Comparison of ENCODE assay signal across 19 cellular contexts in genomic region chr15:101490922-101491738, GRCh38. TPM values are rescaled to one million over a fixed set of nuclear protein-coding genes. Genes with fewer than 3 reads are reported as not detected.
DNase-seq lines count a peak whose midpoint lies in the region; ATAC-seq and TF ChIP-seq lines count a peak whose summit lies in the region.
"Had no signal": no experiment of that assay in that cellular context is flagged by ENCODE, and none has a peak within 500 bp of the region (broad histone marks: within the 10 kb centered on the region; RNA-seq: fewer than 3 reads in every experiment).

No MANE protein-coding gene starts in this region.

- intact Hi-C loops in activated CD8-positive, alpha-beta T cell treated with anti-CD3 and anti-CD28 coated beads for 36 hours (cut with micrococcal nuclease), result loop anchor here (10.0 kb wide), 1 partner anchor 166 kb away; no protein-coding TSS in a partner anchor
- intact Hi-C loops in colonic mucosa (cut with DNase I), result loop anchor here (5.0 kb wide), 1 partner anchor 184 kb away; no protein-coding TSS in a partner anchor
- intact Hi-C loops in stomach (cut with DNase I; ENCODE audit: low total_unique reads), result no loop called here

- no peaks in the 10 kb centered on the region for H3K79me2 ChIP-seq in neural progenitor cell (ENCODE audit: low read depth)

- H3K4me1 ChIP-seq in HEK293 (ENCODE audit: control insufficient read depth, insufficient read depth, low read length) (peaks cover 4% of the 10 kb centered on the region), colonic mucosa (no peaks in the 10 kb centered on the region), neural progenitor cell (peaks cover 37% of the 10 kb centered on the region), stomach (peaks cover 15 to 26% (median 22%) of the 10 kb centered on the region in 4 donors)

- no peak overlapping the region for H3K4me3 ChIP-seq in HEK293 (ENCODE audit: low read depth, low read length)
- no peak overlapping the region for H3K4me3 ChIP-seq in colonic mucosa
- no peak overlapping the region for H3K4me3 ChIP-seq in neural progenitor cell
- H3K4me3 ChIP-seq in stomach, result no peak overlapping the region
- H3K4me3 ChIP-seq: gastroesophageal sphincter, transverse colon had no signal

- no peak overlapping the region for H3K9ac ChIP-seq in colonic mucosa (ENCODE audit: low read depth in 2 of 2, low read length in 2 of 2)
- no peak overlapping the region for H3K9ac ChIP-seq in neural progenitor cell

- WGBS in stomach, 5 donors, result 89 to 91% (median 90%) methylated on average over 14 to 16 of the region's 16 CpGs

- peaks cover 38% of the 10 kb centered on the region for H3F3A ChIP-seq in neural progenitor cell (ENCODE audit: low read depth)

- H3K27ac Mint-ChIP-seq in activated CD8-positive, alpha-beta T cell treated with anti-CD3 and anti-CD28 coated beads for 36 hours, result no peak overlapping the region
- H3K27ac Mint-ChIP-seq in activated CD8-positive, alpha-beta T cell treated with anti-CD3 and anti-CD28 coated beads, Interleukin-2, amount 10 ng/mL, durations not matched to agents 7 days and 5 days, result no peak overlapping the region
- H3K27ac Mint-ChIP-seq in neural progenitor cell, result no peak overlapping the region
- H3K27ac Mint-ChIP-seq: activated naive CD4-positive, alpha-beta T cell treated with anti-CD3 and anti-CD28 coated beads, Interleukin-2, amount 50 U/mL, for 72 hours; CD4-positive, CD25-positive, alpha-beta regulatory T cell had no signal

- no peak for DNase-seq in activated CD8-positive, alpha-beta T cell treated with anti-CD3 and anti-CD28 coated beads for 36 hours
- DNase-seq in activated CD8-positive, alpha-beta T cell treated with anti-CD3 and anti-CD28 coated beads, Interleukin-2, amount 10 ng/mL, durations not matched to agents 7 days and 5 days, result no peak
- DNase-seq in colonic mucosa (peak; percentile 17), neural progenitor cell (ENCODE audit: low spot score) (no peak), G401 (ENCODE audit: low spot score) (no peak), stomach (no peak), NCI-H526 treated with DMSO at 0.1 percent for 48 hours (lab: John Stamatoyannopoulos, UW) (no peak)
- DNase-seq: CD4-positive, CD25-positive, alpha-beta regulatory T cell; central memory CD4-positive, alpha-beta T cell; KBM-7; mammary epithelial cell; NCI-H1092; NCI-H2107; stimulated activated CD4-positive, alpha-beta T cell treated with anti-CD3 and anti-CD28 coated beads, Interleukin-4, amount 100 ng/mL, for 1 hour; transverse colon had no signal

- H3K9me3 ChIP-seq in HEK293 (ENCODE audit: control insufficient read depth, insufficient read depth, low read depth, low read length), result no peaks in the 10 kb centered on the region
- H3K9me3 ChIP-seq in colonic mucosa, result no peaks in the 10 kb centered on the region
- H3K9me3 ChIP-seq in neural progenitor cell (ENCODE audit: low read depth), result no peaks in the 10 kb centered on the region
- no peaks in the 10 kb centered on the region for H3K9me3 ChIP-seq in stomach
- H3K9me3 ChIP-seq: gastroesophageal sphincter, transverse colon had no signal

- POLR2A ChIA-PET in activated CD8-positive, alpha-beta T cell treated with anti-CD3 and anti-CD28 coated beads for 36 hours (lab: Charles Lee), result no interaction called here
- POLR2A ChIA-PET in activated CD8-positive, alpha-beta T cell treated with anti-CD3 and anti-CD28 coated beads, Interleukin-2, amount 10 ng/mL, durations not matched to agents 7 days and 5 days (lab: Charles Lee), result interaction anchor here (0.5 kb wide), 1 partner anchor 239 kb away, joined by 3 read pairs; the partner anchor contains the start of gene CHSY1
- POLR2A ChIA-PET in HEK293 (lab: Yijun Ruan, JAX), result no interaction called here

- H3K36me3 ChIP-seq in HEK293 (ENCODE audit: control insufficient read depth in 2 of 2, insufficient read depth in 1 of 2, low read length in 2 of 2) (peaks cover under 1 to 14% of the 10 kb centered on the region in 2 experiments; a peak in 1 of 3 replicates), colonic mucosa (no peaks in the 10 kb centered on the region), neural progenitor cell (no peaks in the 10 kb centered on the region), stomach (no peaks in the 10 kb centered on the region)
- H3K36me3 ChIP-seq: gastroesophageal sphincter, transverse colon had no signal

- peaks cover 4% of the 10 kb centered on the region for H3K4me1 Mint-ChIP-seq in activated CD8-positive, alpha-beta T cell treated with anti-CD3 and anti-CD28 coated beads for 36 hours (ENCODE audit: low read depth)
- peaks cover 3% of the 10 kb centered on the region for H3K4me1 Mint-ChIP-seq in activated CD8-positive, alpha-beta T cell treated with anti-CD3 and anti-CD28 coated beads, Interleukin-2, amount 10 ng/mL, durations not matched to agents 7 days and 5 days (ENCODE audit: low read depth)
- H3K4me1 Mint-ChIP-seq in neural progenitor cell, result peaks cover 55% of the 10 kb centered on the region

- peaks cover 6% of the 10 kb centered on the region for H4K20me1 ChIP-seq in neural progenitor cell (ENCODE audit: low read depth)

- no peak for TF ChIP-seq EP300 in stomach (IDR thresholded peaks at IDR 0.05)

- peak overlapping the region; percentile 43 for H3K4me3 Mint-ChIP-seq in activated CD8-positive, alpha-beta T cell treated with anti-CD3 and anti-CD28 coated beads for 36 hours
- H3K4me3 Mint-ChIP-seq in activated CD8-positive, alpha-beta T cell treated with anti-CD3 and anti-CD28 coated beads, Interleukin-2, amount 10 ng/mL, durations not matched to agents 7 days and 5 days, result no peak overlapping the region
- peak overlapping the region; percentile 84 for H3K4me3 Mint-ChIP-seq in neural progenitor cell

- H3K9me3 Mint-ChIP-seq in activated CD8-positive, alpha-beta T cell treated with anti-CD3 and anti-CD28 coated beads for 36 hours, result no peaks in the 10 kb centered on the region
- no peaks in the 10 kb centered on the region for H3K9me3 Mint-ChIP-seq in activated CD8-positive, alpha-beta T cell treated with anti-CD3 and anti-CD28 coated beads, Interleukin-2, amount 10 ng/mL, durations not matched to agents 7 days and 5 days (ENCODE audit: insufficient read depth)
- peaks cover 14% of the 10 kb centered on the region for H3K9me3 Mint-ChIP-seq in neural progenitor cell
- H3K9me3 Mint-ChIP-seq: activated naive CD4-positive, alpha-beta T cell treated with anti-CD3 and anti-CD28 coated beads, Interleukin-2, amount 50 U/mL, for 72 hours had no signal

- peaks cover 46% of the 10 kb centered on the region for H3K27me3 Mint-ChIP-seq in activated CD8-positive, alpha-beta T cell treated with anti-CD3 and anti-CD28 coated beads for 36 hours
- peaks cover 62% of the 10 kb centered on the region for H3K27me3 Mint-ChIP-seq in activated CD8-positive, alpha-beta T cell treated with anti-CD3 and anti-CD28 coated beads, Interleukin-2, amount 10 ng/mL, durations not matched to agents 7 days and 5 days (ENCODE audit: low read depth)
- H3K27me3 Mint-ChIP-seq in neural progenitor cell (ENCODE audit: insufficient read depth, low read depth), result peaks cover 53% of the 10 kb centered on the region

- H3K27ac ChIP-seq in HEK293 (ENCODE audit: extremely low read depth, low read depth, low read length) (no peak overlapping the region), colonic mucosa (no peak overlapping the region), neural progenitor cell (no peak overlapping the region), stomach (no peak overlapping the region)
- H3K27ac ChIP-seq: gastroesophageal sphincter, transverse colon, VCaP had no signal

- ATAC-seq in activated CD8-positive, alpha-beta T cell treated with anti-CD3 and anti-CD28 coated beads for 36 hours, result no peak
- no peak for ATAC-seq in activated CD8-positive, alpha-beta T cell treated with anti-CD3 and anti-CD28 coated beads, Interleukin-2, amount 10 ng/mL, durations not matched to agents 7 days and 5 days
- ATAC-seq: activated naive CD4-positive, alpha-beta T cell treated with anti-CD3 and anti-CD28 coated beads, Interleukin-2, amount 50 U/mL, for 72 hours; gastroesophageal sphincter had no signal

- H3K4me2 ChIP-seq in neural progenitor cell, result no peak overlapping the region

- CTCF ChIA-PET in activated CD8-positive, alpha-beta T cell treated with anti-CD3 and anti-CD28 coated beads for 36 hours (lab: Charles Lee), result interaction anchor here (1.2 to 2.4 kb wide), 2 partner anchors 11 to 202 kb away, joined by 3 to 13 read pairs; no protein-coding TSS in a partner anchor
- CTCF ChIA-PET in activated CD8-positive, alpha-beta T cell treated with anti-CD3 and anti-CD28 coated beads, Interleukin-2, amount 10 ng/mL, durations not matched to agents 7 days and 5 days (lab: Charles Lee), result interaction anchor here (1.0 kb wide), 1 partner anchor 150 kb away, joined by 3 read pairs; no protein-coding TSS in a partner anchor
- CTCF ChIA-PET in HEK293 (lab: Yijun Ruan, JAX), result interaction anchor here (0.5 to 3.8 kb wide), 6 partner anchors 11 to 280 kb away, joined by 3 to 23 read pairs (median 3); no protein-coding TSS in a partner anchor

- peaks cover 5% of the 10 kb centered on the region for H3K27me3 ChIP-seq in colonic mucosa
- peaks cover 81% of the 10 kb centered on the region for H3K27me3 ChIP-seq in neural progenitor cell
- peaks cover 0 to 69% (median 11%) of the 10 kb centered on the region in 3 donors for H3K27me3 ChIP-seq in stomach

- no peaks in the 10 kb centered on the region for H3K36me3 Mint-ChIP-seq in activated CD8-positive, alpha-beta T cell treated with anti-CD3 and anti-CD28 coated beads for 36 hours (ENCODE audit: low read depth)
- H3K36me3 Mint-ChIP-seq in activated CD8-positive, alpha-beta T cell treated with anti-CD3 and anti-CD28 coated beads, Interleukin-2, amount 10 ng/mL, durations not matched to agents 7 days and 5 days (ENCODE audit: low read depth), result no peaks in the 10 kb centered on the region
- peaks cover 4% of the 10 kb centered on the region for H3K36me3 Mint-ChIP-seq in neural progenitor cell
- H3K36me3 Mint-ChIP-seq: CD4-positive, CD25-positive, alpha-beta regulatory T cell had no signal

- no peak for TF ChIP-seq POLR2A in stomach (IDR thresholded peaks at IDR 0.05)

- TF ChIP-seq CTCF in activated CD8-positive, alpha-beta T cell treated with anti-CD3 and anti-CD28 coated beads for 36 hours (IDR thresholded peaks at IDR 0.05), result no peak
- TF ChIP-seq CTCF in HEK293 (tag by site-specific recombination; IDR thresholded peaks at IDR 0.05), result no peak; the same call in 1 of the 2 replicates
- TF ChIP-seq CTCF in colonic mucosa (IDR thresholded peaks at IDR 0.05), result no peak
- TF ChIP-seq CTCF in neural progenitor cell (IDR thresholded peaks at IDR 0.05), result no peak
- no peak for TF ChIP-seq CTCF in stomach (IDR thresholded peaks at IDR 0.05)

- in situ Hi-C loops in G401 (cut with HindIII; ENCODE audit: low sequenced_read_pairs), result no loop called here

- no peak overlapping the region for H2AFZ ChIP-seq in neural progenitor cell (replicated peaks)

RNA-seq across cellular contexts. Expression of gene PCSK6, which starts 1.6 kb away (rescaled TPM):
- total RNA-seq in activated CD8-positive, alpha-beta T cell treated with anti-CD3 and anti-CD28 coated beads for 36 hours, result 1 to 10 TPM; 2.7 to 3.0 TPM
- total RNA-seq in activated CD8-positive, alpha-beta T cell treated with anti-CD3 and anti-CD28 coated beads, Interleukin-2, amount 10 ng/mL, durations not matched to agents 7 days and 5 days, result under 1 TPM; 0.68 to 0.76 TPM
- total RNA-seq in colonic mucosa, result 10 to 100 TPM; 29.9 to 39.5 TPM
- total RNA-seq in neural progenitor cell (ENCODE audit: low replicate concordance), result 1.9 and 2.2 TPM in 2 replicates
- total RNA-seq in G401 (2014; rRNA removed; shearing (Covaris generic)), result 0.06 and 0.37 TPM in 2 replicates
- 10 to 100 TPM in 4 of 5 donors, 1 to 10 TPM in 1; 2.9 to 91.5 (median 24.4) TPM for total RNA-seq in stomach
- 10 to 100 TPM in 1 of 3 donors, 1 to 10 TPM in 2; 2.8 to 14.4 (median 8.2) TPM for polyA plus RNA-seq in stomach
